ENCODE assay signal across 26 cellular contexts in genomic region chr12:131761638-131762037, GRCh38. TPM values are rescaled to one million over a fixed set of nuclear protein-coding genes. Genes with fewer than 3 reads are reported as not detected.
A peak's percentile ranks its signal among the peaks of the same experiment; 100 is the strongest.
DNase-seq lines count a peak whose midpoint lies in the region; ATAC-seq, FAIRE-seq and TF ChIP-seq lines count a peak whose summit lies in the region.
"Had no signal": no experiment of that assay in that cellular context is flagged by ENCODE, and none has a peak within 500 bp of the region (broad histone marks: within the 10 kb centered on the region; RNA-seq: fewer than 3 reads in every experiment).

No MANE protein-coding gene starts in this region.

- H3K4me3 ChIP-seq in HepG2 (replicated peaks in 1 of 3; ENCODE audit: insufficient read depth in 1 of 3, low read depth in 2 of 3, low read length in 3 of 3) (no peak overlapping the region), right lobe of liver (no peak overlapping the region), K562 (no peak overlapping the region), osteoblast (ENCODE audit: insufficient read depth, low read length) (no peak overlapping the region)
- H3K4me3 ChIP-seq: A549; BLaER1 treated with 17β-estradiol and CSF1 and Interleukin-3, amounts not matched to agents 10 nM and 100 nM; GM12878 had no signal

- DNase-seq in HepG2 (ENCODE audit: low spot score), result no peak
- DNase-seq in right lobe of liver, result no peak
- no peak for DNase-seq in T-helper 17 cell
- DNase-seq in K562 (ENCODE audit: extremely low read depth in 1 of 4, low spot score in 3 of 4), result no peak
- DNase-seq in osteoblast (ENCODE audit: insufficient read length, low spot score, missing footprints), result peak; percentile 35
- no peak for DNase-seq in substantia nigra (lab: John Stamatoyannopoulos, UW)
- DNase-seq in LoVo (ENCODE audit: low spot score), result no peak
- no peak for DNase-seq in left cardiac atrium
- DNase-seq: AML-193; Caco-2; CD4-positive, alpha-beta T cell; CD8-positive, alpha-beta T cell; DMS 273 treated with DMSO at 0.1 percent for 48 hours; DMS153; DMS53; DMS79; DND-41; EL; GDM1 had no signal

- FAIRE-seq in HepG2 (lab: Jason Lieb, UNC), result no peak
- FAIRE-seq in K562 (lab: Jason Lieb, UNC), result no peak
- FAIRE-seq: A549, GM12878, GM12892 had no signal

- no peak for TF ChIP-seq RAD21 in HepG2 (CRISPR knock-in tag; IDR thresholded peaks at IDR 0.05)
- no peak for TF ChIP-seq RAD21 in K562 (CRISPR knock-in tag; conservative IDR thresholded peaks at IDR 0.05 in 1 of 2, IDR thresholded peaks at IDR 0.05 in 1 of 2)

- no peaks in the 10 kb centered on the region for H4K20me1 ChIP-seq in HepG2 (ENCODE audit: insufficient read depth, low read length)
- H4K20me1 ChIP-seq in K562 (replicated peaks; ENCODE audit: control insufficient read depth, insufficient read depth, low read length), result no peaks in the 10 kb centered on the region
- no peaks in the 10 kb centered on the region for H4K20me1 ChIP-seq in osteoblast (ENCODE audit: insufficient read depth, low read length)

- H3K27me3 Mint-ChIP-seq in T-helper 17 cell, result no peaks in the 10 kb centered on the region
- H3K27me3 Mint-ChIP-seq: B cell; CD4-positive, alpha-beta T cell had no signal

- H3K79me2 ChIP-seq in HepG2 (ENCODE audit: insufficient read depth, low read length) (no peaks in the 10 kb centered on the region), K562 (ENCODE audit: control insufficient read depth, insufficient read depth, low read length) (no peaks in the 10 kb centered on the region), osteoblast (ENCODE audit: insufficient read depth, low read length) (peaks cover 3% of the 10 kb centered on the region)

- TF ChIP-seq CTCF in HepG2 (CRISPR knock-in tag; IDR thresholded peaks at IDR 0.05), result no peak
- TF ChIP-seq CTCF in right lobe of liver (IDR thresholded peaks at IDR 0.05), result no peak
- no peak for TF ChIP-seq CTCF in K562 (IDR thresholded peaks at IDR 0.05 in 2 of 3, conservative IDR thresholded peaks at IDR 0.05 in 1 of 3; ENCODE audit: insufficient read depth in 2 of 3, low read depth in 1 of 3, low read length in 3 of 3)
- TF ChIP-seq CTCF in osteoblast (IDR thresholded peaks at IDR 0.05; ENCODE audit: extremely low read depth, low read depth, low read length), result no peak

- peaks cover 8% of the 10 kb centered on the region for H3K36me3 Mint-ChIP-seq in T-helper 17 cell (ENCODE audit: low read depth)

- TF ChIP-seq EP300 in HepG2 (IDR thresholded peaks at IDR 0.05; ENCODE audit: low read depth in 2 of 2, low read length in 2 of 2) (no peak), HepG2 (CRISPR knock-in tag; IDR thresholded peaks at IDR 0.05; ENCODE audit: borderline replicate concordance) (no peak), K562 (IDR thresholded peaks at IDR 0.05; ENCODE audit: low read length) (no peak)

- H3K27ac ChIP-seq in HepG2 (ENCODE audit: extremely low read length, insufficient read depth, low read length) (no peak overlapping the region), right lobe of liver (no peak overlapping the region), K562 (ENCODE audit: extremely low read depth, low read depth, low read length) (no peak overlapping the region), osteoblast (ENCODE audit: low read depth, low read length) (no peak overlapping the region), substantia nigra (ENCODE audit: low read depth, low read length, poor library complexity, severe bottlenecking) (no peak overlapping the region)
- H3K27ac ChIP-seq: 22Rv1; A549; BLaER1 treated with 17β-estradiol and CSF1 and Interleukin-3, amounts not matched to agents 10 nM and 100 nM; C4-2B had no signal

- intact Hi-C loops in HepG2 (cut with micrococcal nuclease; ENCODE audit: unreplicated experiment), result no loop called here
- intact Hi-C loops in right lobe of liver (cut with DNase I), result no loop called here
- intact Hi-C loops in K562 (cut with micrococcal nuclease), result no loop called here
- intact Hi-C loops in left cardiac atrium (cut with DNase I), result no loop called here

- WGBS in HepG2 (ENCODE audit: low lambda C conversion rate), result 93% methylated on average over 5 of the region's 5 CpGs
- 96% methylated on average over 3 of the region's 5 CpGs for WGBS in right lobe of liver (ENCODE audit: insufficient coverage, low coverage, low lambda C conversion rate, missing lambda C conversion rate)
- 98% methylated on average over 5 of the region's 5 CpGs for WGBS in K562 (ENCODE audit: insufficient coverage, low coverage, missing lambda C conversion rate)

- POLR2A ChIA-PET in HepG2 (lab: Yijun Ruan, JAX) (no interaction called here), K562 (lab: Yijun Ruan, JAX) (no interaction called here)

- ATAC-seq in HepG2 (no peak), right lobe of liver (no peak), T-helper 17 cell (no peak), K562 (no peak), left cardiac atrium (no peak)
- ATAC-seq: A549; CD8-positive, alpha-beta T cell; GM12878 had no signal

- H3K4me2 ChIP-seq in HepG2 (ENCODE audit: low read depth, low read length), result no peak overlapping the region
- no peak overlapping the region for H3K4me2 ChIP-seq in K562 (ENCODE audit: insufficient read depth, low read length)
- no peak overlapping the region for H3K4me2 ChIP-seq in osteoblast (ENCODE audit: insufficient read depth, low read length)
- H3K4me2 ChIP-seq: A549; BLaER1 treated with 17β-estradiol and CSF1 and Interleukin-3, amounts not matched to agents 10 nM and 100 nM had no signal

- H3K9me3 ChIP-seq in HepG2 (ENCODE audit: low read length) (no peaks in the 10 kb centered on the region), right lobe of liver (no peaks in the 10 kb centered on the region), T-helper 17 cell (ENCODE audit: control insufficient read depth, low read length, poor library complexity, severe bottlenecking) (no peaks in the 10 kb centered on the region), K562 (replicated peaks; ENCODE audit: control insufficient read depth, insufficient read depth, low read depth, low read length) (no peaks in the 10 kb centered on the region), osteoblast (ENCODE audit: low read depth, low read length) (no peaks in the 10 kb centered on the region)
- H3K9me3 ChIP-seq: A549; BLaER1 treated with 17β-estradiol and CSF1 and Interleukin-3, amounts not matched to agents 10 nM and 100 nM; Caco-2 had no signal

- H3K4me1 Mint-ChIP-seq in T-helper 17 cell, result peaks cover 5% of the 10 kb centered on the region

- no peaks in the 10 kb centered on the region for H3K4me1 ChIP-seq in HepG2 (ENCODE audit: insufficient read depth, low read length)
- no peaks in the 10 kb centered on the region for H3K4me1 ChIP-seq in right lobe of liver
- H3K4me1 ChIP-seq in K562 (replicated peaks in 1 of 2; ENCODE audit: control insufficient read depth in 2 of 2, insufficient read depth in 2 of 2, low read length in 2 of 2), result no peaks in the 10 kb centered on the region; a peak in 1 of 5 replicates
- no peaks in the 10 kb centered on the region for H3K4me1 ChIP-seq in osteoblast (ENCODE audit: insufficient read depth, low read length)
- H3K4me1 ChIP-seq: A549, Caco-2 had no signal

- H3K36me3 ChIP-seq in HepG2 (replicated peaks in 1 of 2; ENCODE audit: control insufficient read depth in 1 of 2, insufficient read depth in 2 of 2, low read length in 2 of 2) (peaks cover 22 to 64% of the 10 kb centered on the region in 2 experiments), right lobe of liver (peaks cover 0 to 68% (median 27%) of the 10 kb centered on the region in 4 donors), K562 (ENCODE audit: control insufficient read depth, insufficient read depth, low read length) (peaks cover 78% of the 10 kb centered on the region; the same call in 2 of the 3 replicates), osteoblast (ENCODE audit: insufficient read depth, low read length) (peaks cover 52% of the 10 kb centered on the region)

- CTCF ChIA-PET in HepG2 (lab: Yijun Ruan, JAX; ENCODE audit: low intra/inter-chr PET ratio, low total read pairs), result no interaction called here
- CTCF ChIA-PET in K562 (lab: Yijun Ruan, JAX; ENCODE audit: low intra/inter-chr PET ratio), result no interaction called here

- H3K9ac ChIP-seq in HepG2 (ENCODE audit: insufficient read depth, low read depth, low read length), result no peak overlapping the region
- H3K9ac ChIP-seq in K562 (ENCODE audit: insufficient read depth in 1 of 2, low read depth in 2 of 2, low read length in 2 of 2), result no peak overlapping the region
- H3K9ac ChIP-seq: BLaER1 treated with 17β-estradiol and CSF1 and Interleukin-3, amounts not matched to agents 10 nM and 100 nM had no signal

- H3K4me3 Mint-ChIP-seq in T-helper 17 cell, result no peak overlapping the region
- H3K4me3 Mint-ChIP-seq: B cell; CD4-positive, alpha-beta T cell; CD8-positive, alpha-beta T cell had no signal

- no peak overlapping the region for H2AFZ ChIP-seq in HepG2 (ENCODE audit: low read length)
- H2AFZ ChIP-seq in K562 (ENCODE audit: low read depth, low read length), result no peak overlapping the region
- H2AFZ ChIP-seq in osteoblast (ENCODE audit: low read length), result no peak overlapping the region

- in situ Hi-C loops in HepG2 (cut with HindIII; ENCODE audit: extremely low pct_ligation_motif_present, low pct_unique_long_range_greater_than_20kb) (no loop called here), K562 (cut with MboI) (no loop called here)

- TF ChIP-seq POLR2A in HepG2 (IDR thresholded peaks at IDR 0.05; ENCODE audit: insufficient read depth in 1 of 2, low read depth in 2 of 2, low read length in 2 of 2), result no peak
- TF ChIP-seq POLR2A in right lobe of liver (IDR thresholded peaks at IDR 0.05), result no peak
- no peak for TF ChIP-seq POLR2A in K562 (conservative IDR thresholded peaks at IDR 0.05)

- no TSS peak for BruUV-seq in HepG2 (replicated peaks; lab: Mats Ljungman, UMichigan)
- no TSS peak for BruUV-seq in K562 (replicated peaks; lab: Mats Ljungman, UMichigan)

- H3K27ac Mint-ChIP-seq in T-helper 17 cell, result peak overlapping the region; percentile 74
- H3K27ac Mint-ChIP-seq: B cell; CD4-positive, alpha-beta T cell; CD8-positive, alpha-beta T cell had no signal

- H3K27me3 ChIP-seq in HepG2 (ENCODE audit: control insufficient read depth in 1 of 2, insufficient read depth in 2 of 2, low read length in 2 of 2) (no peaks in the 10 kb centered on the region), right lobe of liver (no peaks in the 10 kb centered on the region), K562 (ENCODE audit: control insufficient read depth in 2 of 2, insufficient read depth in 2 of 2, low read length in 2 of 2) (no peaks in the 10 kb centered on the region), osteoblast (ENCODE audit: insufficient read depth, low read length) (no peaks in the 10 kb centered on the region)
- H3K27me3 ChIP-seq: BLaER1 treated with 17β-estradiol and CSF1 and Interleukin-3, amounts not matched to agents 10 nM and 100 nM had no signal

- no peaks in the 10 kb centered on the region for H3K9me1 ChIP-seq in K562 (ENCODE audit: control insufficient read depth, insufficient read depth, low read length)

RNA-seq across cellular contexts. Expression of gene SFSWAP, which starts 50.7 kb away (rescaled TPM):
- total RNA-seq in HepG2 (2016; rRNA removed; fragmentation: Illumina TruSeq; extraction: Trizol) (17.5 and 27.7 TPM in 2 replicates), right lobe of liver (10 to 100 TPM in 5 of 6 experiments, 1 to 10 TPM in 1; 9.8 to 20.2 (median 13.1) TPM), T-helper 17 cell (10 to 100 TPM; 80.0 to 87.8 TPM), K562 (2014; rRNA removed) (47.5 and 53.4 TPM in 2 replicates), K562 (2014; rRNA removed; fragmentation: Illumina TruSeq; extraction: Trizol) (21.9 and 23.4 TPM in 2 replicates), K562 (2015; rRNA removed; fragmentation: Illumina TruSeq; extraction: Trizol) (31.0 and 32.6 TPM in 2 replicates), K562 (2021) (57.3 and 60.4 TPM in 2 replicates), osteoblast (30.1 and 31.1 TPM in 2 replicates), left cardiac atrium (10 to 100 TPM; 19.2 to 24.9 TPM)
- 7.2 and 7.9 TPM in 2 replicates for total RNA-seq in HepG2 (2016; cell fraction: cytosol; rRNA removed; fragmentation: Illumina TruSeq; extraction: Trizol; ENCODE audit: low read depth)
- 15.1 and 26.9 TPM in 2 replicates for total RNA-seq in HepG2 (2016; cell fraction: insoluble cytoplasmic fraction; rRNA removed; fragmentation: Illumina TruSeq; extraction: Trizol)
- 10.8 and 11.0 TPM in 2 replicates for total RNA-seq in HepG2 (2016; cell fraction: membrane; rRNA removed; fragmentation: Illumina TruSeq; extraction: Trizol)
- 29.8 and 36.2 TPM in 2 replicates for total RNA-seq in HepG2 (2016; cell fraction: nucleus; rRNA removed; fragmentation: Illumina TruSeq; extraction: Trizol)
- polyA plus RNA-seq in HepG2 (2011; rRNA removed) (17.1 and 20.2 TPM in 2 replicates), K562 (2011; rRNA removed) (17.4 and 33.1 TPM in 2 replicates), K562 (2014; fragmentation: Illumina TruSeq; extraction: Trizol) (47.9 and 49.4 TPM in 2 replicates), K562 (2014; fragmentation: Nextera tagmentation; extraction: Ambion mirVana) (1 to 10 TPM; 2.4 to 2.8 TPM), K562 (2014; rRNA removed) (36.2 and 42.4 TPM in 2 replicates)
- 5.4 and 8.3 TPM in 2 replicates for polyA plus RNA-seq in HepG2 (2011; cell fraction: cytosol; rRNA removed)
- 141 and 195 TPM in 2 replicates for polyA plus RNA-seq in HepG2 (2011; cell fraction: nucleus; rRNA removed)
- polyA plus RNA-seq in HepG2 (2012), result 22.3 and 23.2 TPM in 2 replicates
- polyA plus RNA-seq in HepG2 (2016; cell fraction: cytosol; fragmentation: Illumina TruSeq; extraction: Trizol; ENCODE audit: low read depth), result 2.8 and 3.5 TPM in 2 replicates
- 23.0 and 24.3 TPM in 2 replicates for polyA plus RNA-seq in HepG2 (2016; cell fraction: insoluble cytoplasmic fraction; fragmentation: Illumina TruSeq; extraction: Trizol; ENCODE audit: low read depth)
- 6.0 and 8.0 TPM in 2 replicates for polyA plus RNA-seq in HepG2 (2016; cell fraction: membrane; fragmentation: Illumina TruSeq; extraction: Trizol; ENCODE audit: low read depth)
- polyA plus RNA-seq in HepG2 (2016; cell fraction: nucleus; fragmentation: Illumina TruSeq; extraction: Trizol; ENCODE audit: insufficient read depth, low read depth), result 58.2 and 63.9 TPM in 2 replicates
- 37.5 and 46.2 TPM in 2 replicates for polyA minus RNA-seq in HepG2 (2011; rRNA and poly(A)+ RNA removed; ENCODE audit: low replicate concordance)
- 5.8 and 7.3 TPM in 2 replicates for polyA minus RNA-seq in HepG2 (2011; cell fraction: cytosol; rRNA and poly(A)+ RNA removed)
- 47.1 and 67.0 TPM in 2 replicates for polyA minus RNA-seq in HepG2 (2011; cell fraction: nucleus; rRNA and poly(A)+ RNA removed)
- 141 and 174 TPM in 2 replicates for total RNA-seq in K562 (2011; cell fraction: chromatin; rRNA removed; ENCODE audit: low replicate concordance)
- 69.2 and 73.8 TPM in 2 replicates for total RNA-seq in K562 (2011; cell fraction: nucleolus; rRNA removed)
- 106 and 133 TPM in 2 replicates for total RNA-seq in K562 (2011; cell fraction: nucleoplasm; rRNA removed)
- polyA plus RNA-seq in K562 (2011; cell fraction: cytosol; rRNA removed), result 17.2 and 28.4 TPM in 2 replicates
- 104 and 135 TPM in 2 replicates for polyA plus RNA-seq in K562 (2011; cell fraction: nucleus; rRNA removed)
- polyA plus RNA-seq in K562 (2012), result 26.3 and 38.9 TPM in 2 replicates
- polyA minus RNA-seq in K562 (2011; rRNA and poly(A)+ RNA removed), result 24.6 and 36.6 TPM in 2 replicates
- 18.6 and 35.6 TPM in 2 replicates for polyA minus RNA-seq in K562 (2011; cell fraction: cytosol; rRNA and poly(A)+ RNA removed)
- 50.4 and 79.0 TPM in 2 replicates for polyA minus RNA-seq in K562 (2011; cell fraction: nucleus; rRNA and poly(A)+ RNA removed)

Comparison
In these comparisons a context has a peak if more than half of its experiments do, and no peak if none do; other contexts are left out.
1. Of the 241 proteins assayed by ChIP-seq in both HepG2 and K562: peak only in HepG2: none; only in K562: ADNP; in both: none; in neither: 240.